ENCODE assay signal across 25 cellular contexts in genomic region chr2:140869107-140869506, GRCh38.
"Had no signal": no experiment of that assay in that cellular context is flagged by ENCODE, and none has a peak within 500 bp of the region (broad histone marks: within the 10 kb centered on the region; RNA-seq: fewer than 3 reads in every experiment).

No MANE protein-coding gene starts in this region.

- H3K36me3 ChIP-seq: esophagus squamous epithelium, gastrocnemius medialis, heart right ventricle, left ventricle myocardium inferior, lower lobe of right lung had no signal

- FAIRE-seq: colon, endothelial cell of umbilical vein, islet of Langerhans, keratinocyte had no signal

- H3K4me1 ChIP-seq: esophagus squamous epithelium, gastrocnemius medialis, heart right ventricle, left ventricle myocardium inferior, lower lobe of right lung had no signal

- ATAC-seq: gastrocnemius medialis; heart right ventricle; left cardiac atrium; lower lobe of right lung; mucosa of descending colon; naive thymus-derived CD8-positive, alpha-beta T cell had no signal

- H3K36me3 Mint-ChIP-seq: naive B cell; naive thymus-derived CD8-positive, alpha-beta T cell had no signal

- H3K27ac Mint-ChIP-seq: mesothelial cell of epicardium; naive B cell; naive thymus-derived CD8-positive, alpha-beta T cell had no signal

- H3K4me1 Mint-ChIP-seq: mesothelial cell of epicardium; naive B cell; naive thymus-derived CD8-positive, alpha-beta T cell had no signal

- H3K9me3 ChIP-seq: gastrocnemius medialis, left ventricle myocardium inferior, lower lobe of right lung had no signal

- DNase-seq: dermis blood vessel endothelial cell; dorsolateral prefrontal cortex; effector CD4-positive, alpha-beta T cell; effector memory CD4-positive, alpha-beta T cell; esophagus squamous epithelium; foreskin fibroblast; foreskin melanocyte; gastrocnemius medialis; glutamatergic neuron; head of caudate nucleus; heart right ventricle; hippocampal formation; left cardiac atrium; left ventricle myocardium inferior; lower lobe of right lung; mesenchymal stem cell; mucosa of descending colon; naive B cell; naive thymus-derived CD8-positive, alpha-beta T cell had no signal

- H3K27me3 Mint-ChIP-seq: naive B cell; naive thymus-derived CD8-positive, alpha-beta T cell had no signal

- H3K27ac ChIP-seq: coronary artery, dorsolateral prefrontal cortex, esophagus squamous epithelium, gastrocnemius medialis, heart right ventricle, left ventricle myocardium inferior, lower lobe of right lung had no signal

- H3K27me3 ChIP-seq: dorsolateral prefrontal cortex, esophagus squamous epithelium, gastrocnemius medialis, heart right ventricle had no signal

- H3K4me3 ChIP-seq: coronary artery, dorsolateral prefrontal cortex, esophagus squamous epithelium, gastrocnemius medialis, heart right ventricle, left ventricle myocardium inferior, lower lobe of right lung, mucosa of descending colon had no signal

- H3K4me3 Mint-ChIP-seq: mesothelial cell of epicardium; naive B cell; naive thymus-derived CD8-positive, alpha-beta T cell had no signal
